ENCODE assay signal across 16 cellular contexts in the genomic region with DNA sequence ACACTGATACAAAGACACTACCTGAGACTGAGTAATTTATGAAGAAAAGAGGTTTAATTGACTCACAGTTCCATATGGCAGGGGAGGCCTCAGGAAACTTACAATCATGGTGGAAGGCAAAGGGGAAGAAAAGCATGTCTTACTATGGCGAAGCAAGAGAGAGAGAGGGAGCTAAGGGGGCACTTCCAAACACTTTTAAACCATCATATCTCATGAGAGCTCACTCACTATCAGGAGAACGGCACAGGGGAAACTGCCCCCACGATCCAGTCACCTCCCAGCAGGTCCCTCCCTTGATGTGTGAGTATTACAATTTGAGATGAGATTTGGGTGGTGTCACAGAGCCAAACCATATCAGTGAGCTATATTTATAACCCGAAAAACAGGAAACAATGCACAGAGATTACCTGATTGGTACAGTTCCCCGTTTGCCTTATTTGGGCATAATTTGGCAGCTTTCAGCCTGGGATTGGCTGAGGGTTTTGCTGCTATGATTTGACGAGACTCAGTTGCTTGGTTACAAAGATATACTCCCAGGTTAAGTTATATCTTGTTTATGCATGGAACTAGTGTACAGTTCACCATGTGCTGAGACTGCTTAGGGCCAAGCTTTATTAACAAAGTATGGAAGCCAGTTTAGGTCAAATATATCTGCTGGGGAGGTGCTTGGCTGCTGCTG.
"Had no signal": no experiment of that assay in that cellular context is flagged by ENCODE, and none has a peak within 500 bp of the region (broad histone marks: within the 10 kb centered on the region; RNA-seq: fewer than 3 reads in every experiment).

No MANE protein-coding gene starts in this region.

- H3K4me1 Mint-ChIP-seq: activated naive CD8-positive, alpha-beta T cell treated with anti-CD3 and anti-CD28 coated beads for 36 hours; naive thymus-derived CD4-positive, alpha-beta T cell; stimulated activated effector memory CD8-positive, alpha-beta T cell treated with anti-CD3 and anti-CD28 coated beads, Interleukin-12 subunit alpha, Interleukin-12 subunit beta, amount 100 ng/mL, for 72 hours had no signal

- H3K27me3 Mint-ChIP-seq: activated CD4-positive, alpha-beta memory T cell treated with anti-CD3 and anti-CD28 coated beads for 36 hours had no signal

- H3K4me1 ChIP-seq: right atrium auricular region, tibial nerve had no signal

- H3K36me3 Mint-ChIP-seq: stimulated activated effector memory CD8-positive, alpha-beta T cell treated with anti-CD3 and anti-CD28 coated beads, Interleukin-12 subunit alpha, Interleukin-12 subunit beta, amount 100 ng/mL, for 72 hours had no signal

- H3K27ac ChIP-seq: right atrium auricular region, tibial nerve had no signal

- DNase-seq: activated CD4-positive, alpha-beta memory T cell treated with anti-CD3 and anti-CD28 coated beads for 36 hours; activated CD4-positive, CD25-positive, alpha-beta regulatory T cell treated with anti-CD3 and anti-CD28 coated beads, Interleukin-2, amount 50 U/mL, for 72 hours; activated CD8-positive, alpha-beta memory T cell treated with anti-CD3 and anti-CD28 coated beads, Interleukin-2, amount 50 U/mL, for 4 hours; activated gamma-delta T cell treated with Interleukin-2 at 50 U/mL for 16 hours; activated naive CD8-positive, alpha-beta T cell treated with anti-CD3 and anti-CD28 coated beads for 36 hours; activated T-cell treated with anti-CD3 and anti-CD28 coated beads, Interleukin-2, amount 50 U/mL, for 72 hours; cerebellar nuclear complex; erythroblast; mammary epithelial cell; naive thymus-derived CD4-positive, alpha-beta T cell had no signal

- H3K9me3 ChIP-seq: right atrium auricular region had no signal

- H3K27ac Mint-ChIP-seq: activated CD4-positive, alpha-beta memory T cell treated with anti-CD3 and anti-CD28 coated beads for 36 hours; activated naive CD8-positive, alpha-beta T cell treated with anti-CD3 and anti-CD28 coated beads for 36 hours; activated T-cell treated with anti-CD3 and anti-CD28 coated beads, Interleukin-2, amount 50 U/mL, for 72 hours; dendritic cell treated with granulocyte-macrophage colony-stimulating factor and Interleukin-4, amounts not matched to agents 40 ng/mL and 50 ng/mL, for 4 days; naive thymus-derived CD4-positive, alpha-beta T cell; stimulated activated effector memory CD8-positive, alpha-beta T cell treated with anti-CD3 and anti-CD28 coated beads, Interleukin-12 subunit alpha, Interleukin-12 subunit beta, amount 100 ng/mL, for 72 hours; T-helper 1 cell treated with Interleukin-12 subunit alpha and Interleukin-12 subunit beta and Interleukin-4 antibody, amounts not matched to agents 30 μg/mL and 1 μg/mL, for 36 hours had no signal

- H3K4me3 ChIP-seq: right atrium auricular region, tibial nerve had no signal

- H3K4me3 Mint-ChIP-seq: activated CD4-positive, alpha-beta memory T cell treated with anti-CD3 and anti-CD28 coated beads for 36 hours; activated naive CD8-positive, alpha-beta T cell treated with anti-CD3 and anti-CD28 coated beads for 36 hours; activated T-cell treated with anti-CD3 and anti-CD28 coated beads, Interleukin-2, amount 50 U/mL, for 72 hours; dendritic cell treated with granulocyte-macrophage colony-stimulating factor and Interleukin-4, amounts not matched to agents 40 ng/mL and 50 ng/mL, for 4 days; naive thymus-derived CD4-positive, alpha-beta T cell; stimulated activated effector memory CD8-positive, alpha-beta T cell treated with anti-CD3 and anti-CD28 coated beads, Interleukin-12 subunit alpha, Interleukin-12 subunit beta, amount 100 ng/mL, for 72 hours; T-helper 1 cell treated with Interleukin-12 subunit alpha and Interleukin-12 subunit beta and Interleukin-4 antibody, amounts not matched to agents 30 μg/mL and 1 μg/mL, for 36 hours had no signal

- ATAC-seq: activated T-cell treated with anti-CD3 and anti-CD28 coated beads, Interleukin-2, amount 50 U/mL, for 72 hours; left lobe of liver; naive thymus-derived CD4-positive, alpha-beta T cell; stimulated activated effector memory CD8-positive, alpha-beta T cell treated with anti-CD3 and anti-CD28 coated beads, Interleukin-12 subunit alpha, Interleukin-12 subunit beta, amount 100 ng/mL, for 72 hours had no signal

- H3K36me3 ChIP-seq: right atrium auricular region, tibial nerve had no signal

- H3K27me3 ChIP-seq: right atrium auricular region, tibial nerve had no signal
